Comparison of ENCODE assay signal across 1 cellular context in the genomic region with DNA sequence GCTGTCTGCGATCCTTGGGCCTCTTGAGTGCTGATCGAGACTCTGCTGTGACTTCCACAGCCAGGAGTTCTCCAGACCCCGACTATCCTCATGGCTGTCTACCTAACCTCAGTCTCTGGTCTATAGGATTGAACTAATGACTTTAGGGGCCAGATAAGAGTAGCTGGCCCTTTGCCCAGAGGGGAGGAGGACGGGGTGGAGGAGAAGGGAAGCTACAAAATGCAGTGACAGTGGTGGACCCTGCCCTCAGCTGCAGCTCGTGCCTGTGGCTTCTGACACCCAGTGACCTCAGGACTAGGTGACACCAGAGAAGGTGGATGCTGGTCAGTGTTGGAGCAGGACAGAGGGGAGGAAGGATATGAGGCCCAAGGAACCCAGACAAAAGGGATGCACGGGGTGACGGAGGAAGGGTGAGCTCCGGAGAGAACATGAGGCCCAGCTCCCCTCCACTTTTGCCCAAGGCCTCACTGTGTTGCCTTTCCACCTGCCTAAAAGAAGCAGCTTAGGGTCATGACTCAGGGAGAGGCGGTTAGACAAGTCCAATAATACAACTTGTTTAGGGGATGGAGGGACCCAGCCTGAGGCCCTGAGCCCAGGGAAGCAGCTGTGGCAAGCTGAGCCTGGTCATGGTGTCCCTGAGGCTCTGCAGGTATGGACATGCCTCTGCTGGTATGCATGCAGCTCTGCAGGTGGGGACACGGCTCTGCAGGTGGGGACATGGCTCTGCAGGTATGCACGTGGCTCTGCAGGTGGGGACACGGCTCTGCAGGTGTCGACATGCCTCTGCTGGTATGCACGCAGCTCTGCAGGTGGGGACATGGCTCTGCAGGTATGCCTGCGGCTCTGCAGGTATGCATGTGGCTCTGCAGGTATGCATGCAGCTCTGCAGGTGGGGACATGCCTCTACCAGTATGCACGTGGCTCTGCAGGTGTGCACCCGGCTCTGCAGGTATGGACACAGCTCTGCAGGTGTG.
TF ChIP-seq lines count a peak whose summit lies in the region.

No MANE protein-coding gene starts in this region.

TF ChIP-seq in HepG2, 621 proteins besides CTCF, POLR2A, EP300 and RAD21 (continued from another document and continues in another):
- TF ChIP-seq ZSCAN5A (CRISPR knock-in tag; IDR thresholded peaks at IDR 0.05; ENCODE audit: borderline replicate concordance) (no peak), RFX3 (CRISPR knock-in tag; IDR thresholded peaks at IDR 0.05) (no peak), RFXAP (CRISPR knock-in tag; IDR thresholded peaks at IDR 0.05; ENCODE audit: borderline replicate concordance) (no peak; the same call in 1 of the 2 replicates), SNAPC2 (CRISPR knock-in tag; IDR thresholded peaks at IDR 0.05) (no peak), POGZ (CRISPR knock-in tag; IDR thresholded peaks at IDR 0.05) (peak; percentile 39; the same call in 1 of the 2 replicates), MIXL1 (CRISPR knock-in tag; IDR thresholded peaks at IDR 0.05) (no peak), ZNF720 (CRISPR knock-in tag; IDR thresholded peaks at IDR 0.05) (no peak), FOXC1 (CRISPR knock-in tag; IDR thresholded peaks at IDR 0.05; ENCODE audit: borderline replicate concordance) (no peak; the same call in 1 of the 2 replicates), NFKB2 (CRISPR knock-in tag; IDR thresholded peaks at IDR 0.05; ENCODE audit: borderline replicate concordance) (0 out of 2 replicates have a peak, but pooled peaks have one; percentile 40), MED13 (CRISPR knock-in tag; IDR thresholded peaks at IDR 0.05) (no peak), SPEN (CRISPR knock-in tag; IDR thresholded peaks at IDR 0.05; ENCODE audit: low read depth) (no peak), HOXA7 (CRISPR knock-in tag; IDR thresholded peaks at IDR 0.05) (no peak), ONECUT2 (CRISPR knock-in tag; IDR thresholded peaks at IDR 0.05) (peak; percentile 17; the same call in 1 of the 2 replicates), HOXA3 (CRISPR knock-in tag; IDR thresholded peaks at IDR 0.05) (peak; percentile 76), IRX3 (CRISPR knock-in tag; IDR thresholded peaks at IDR 0.05; ENCODE audit: borderline replicate concordance, low read depth) (no peak), ZC3H13 (CRISPR knock-in tag; IDR thresholded peaks at IDR 0.05) (peak; percentile 29), ZNF772 (CRISPR knock-in tag; IDR thresholded peaks at IDR 0.05) (peak; percentile 69; the same call in 1 of the 2 replicates), CREM (IDR thresholded peaks at IDR 0.05) (peak; percentile 46; the same call in 1 of the 2 replicates), CREM (CRISPR knock-in tag; IDR thresholded peaks at IDR 0.05) (no peak), EEA1 (CRISPR knock-in tag; IDR thresholded peaks at IDR 0.05; ENCODE audit: borderline replicate concordance) (no peak), NCOA2 (CRISPR knock-in tag; IDR thresholded peaks at IDR 0.05) (peak; percentile 57), ZMYM3 (CRISPR knock-in tag; IDR thresholded peaks at IDR 0.05) (peak; percentile 92), RERE (CRISPR knock-in tag; IDR thresholded peaks at IDR 0.05; ENCODE audit: low read depth) (0 out of 2 replicates have a peak, but pooled peaks have one; percentile 45), ZNF552 (CRISPR knock-in tag; IDR thresholded peaks at IDR 0.05; ENCODE audit: borderline replicate concordance) (no peak), SNRNP70 (IDR thresholded peaks at IDR 0.05; ENCODE audit: low read depth, low read length) (no peak), ATAD3A (CRISPR knock-in tag; IDR thresholded peaks at IDR 0.05) (no peak)
- TF ChIP-seq, protein P1, sequence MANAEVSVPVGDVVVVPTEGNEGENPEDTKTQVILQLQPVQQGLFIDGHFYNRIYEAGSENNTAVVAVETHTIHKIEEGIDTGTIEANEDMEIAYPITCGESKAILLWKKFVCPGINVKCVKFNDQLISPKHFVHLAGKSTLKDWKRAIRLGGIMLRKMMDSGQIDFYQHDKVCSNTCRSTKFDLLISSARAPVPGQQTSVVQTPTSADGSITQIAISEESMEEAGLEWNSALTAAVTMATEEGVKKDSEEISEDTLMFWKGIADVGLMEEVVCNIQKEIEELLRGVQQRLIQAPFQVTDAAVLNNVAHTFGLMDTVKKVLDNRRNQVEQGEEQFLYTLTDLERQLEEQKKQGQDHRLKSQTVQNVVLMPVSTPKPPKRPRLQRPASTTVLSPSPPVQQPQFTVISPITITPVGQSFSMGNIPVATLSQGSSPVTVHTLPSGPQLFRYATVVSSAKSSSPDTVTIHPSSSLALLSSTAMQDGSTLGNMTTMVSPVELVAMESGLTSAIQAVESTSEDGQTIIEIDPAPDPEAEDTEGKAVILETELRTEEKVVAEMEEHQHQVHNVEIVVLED (CRISPR knock-in tag; IDR thresholded peaks at IDR 0.05; ENCODE audit: borderline replicate concordance) = no peak
- TF ChIP-seq, protein P2, sequence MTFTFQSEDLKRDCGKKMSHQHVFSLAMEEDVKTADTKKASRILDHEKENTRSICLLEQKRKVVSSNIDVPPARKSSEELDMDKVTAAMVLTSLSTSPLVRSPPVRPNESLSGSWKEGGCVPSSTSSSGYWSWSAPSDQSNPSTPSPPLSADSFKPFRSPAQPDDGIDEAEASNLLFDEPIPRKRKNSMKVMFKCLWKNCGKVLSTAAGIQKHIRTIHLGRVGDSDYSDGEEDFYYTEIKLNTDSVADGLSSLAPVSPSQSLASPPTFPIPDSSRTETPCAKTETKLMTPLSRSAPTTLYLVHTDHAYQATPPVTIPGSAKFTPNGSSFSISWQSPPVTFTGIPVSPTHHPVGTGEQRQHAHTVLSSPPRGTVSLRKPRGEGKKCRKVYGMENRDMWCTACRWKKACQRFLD (CRISPR knock-in tag; IDR thresholded peaks at IDR 0.05; ENCODE audit: borderline replicate concordance) = no peak
- TF ChIP-seq, protein P3, sequence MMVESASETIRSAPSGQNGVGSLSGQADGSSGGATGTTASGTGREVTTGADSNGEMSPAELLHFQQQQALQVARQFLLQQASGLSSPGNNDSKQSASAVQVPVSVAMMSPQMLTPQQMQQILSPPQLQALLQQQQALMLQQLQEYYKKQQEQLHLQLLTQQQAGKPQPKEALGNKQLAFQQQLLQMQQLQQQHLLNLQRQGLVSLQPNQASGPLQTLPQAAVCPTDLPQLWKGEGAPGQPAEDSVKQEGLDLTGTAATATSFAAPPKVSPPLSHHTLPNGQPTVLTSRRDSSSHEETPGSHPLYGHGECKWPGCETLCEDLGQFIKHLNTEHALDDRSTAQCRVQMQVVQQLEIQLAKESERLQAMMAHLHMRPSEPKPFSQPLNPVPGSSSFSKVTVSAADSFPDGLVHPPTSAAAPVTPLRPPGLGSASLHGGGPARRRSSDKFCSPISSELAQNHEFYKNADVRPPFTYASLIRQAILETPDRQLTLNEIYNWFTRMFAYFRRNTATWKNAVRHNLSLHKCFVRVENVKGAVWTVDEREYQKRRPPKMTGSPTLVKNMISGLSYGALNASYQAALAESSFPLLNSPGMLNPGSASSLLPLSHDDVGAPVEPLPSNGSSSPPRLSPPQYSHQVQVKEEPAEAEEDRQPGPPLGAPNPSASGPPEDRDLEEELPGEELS (CRISPR knock-in tag; IDR thresholded peaks at IDR 0.05) = peak; percentile 89
- TF ChIP-seq, protein P4, sequence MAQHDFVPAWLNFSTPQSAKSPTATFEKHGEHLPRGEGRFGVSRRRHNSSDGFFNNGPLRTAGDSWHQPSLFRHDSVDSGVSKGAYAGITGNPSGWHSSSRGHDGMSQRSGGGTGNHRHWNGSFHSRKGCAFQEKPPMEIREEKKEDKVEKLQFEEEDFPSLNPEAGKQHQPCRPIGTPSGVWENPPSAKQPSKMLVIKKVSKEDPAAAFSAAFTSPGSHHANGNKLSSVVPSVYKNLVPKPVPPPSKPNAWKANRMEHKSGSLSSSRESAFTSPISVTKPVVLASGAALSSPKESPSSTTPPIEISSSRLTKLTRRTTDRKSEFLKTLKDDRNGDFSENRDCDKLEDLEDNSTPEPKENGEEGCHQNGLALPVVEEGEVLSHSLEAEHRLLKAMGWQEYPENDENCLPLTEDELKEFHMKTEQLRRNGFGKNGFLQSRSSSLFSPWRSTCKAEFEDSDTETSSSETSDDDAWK (CRISPR knock-in tag; IDR thresholded peaks at IDR 0.05) = no peak
- TF ChIP-seq, protein P5, sequence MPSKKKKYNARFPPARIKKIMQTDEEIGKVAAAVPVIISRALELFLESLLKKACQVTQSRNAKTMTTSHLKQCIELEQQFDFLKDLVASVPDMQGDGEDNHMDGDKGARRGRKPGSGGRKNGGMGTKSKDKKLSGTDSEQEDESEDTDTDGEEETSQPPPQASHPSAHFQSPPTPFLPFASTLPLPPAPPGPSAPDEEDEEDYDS (CRISPR knock-in tag; IDR thresholded peaks at IDR 0.05) = no peak
- TF ChIP-seq, protein P6, sequence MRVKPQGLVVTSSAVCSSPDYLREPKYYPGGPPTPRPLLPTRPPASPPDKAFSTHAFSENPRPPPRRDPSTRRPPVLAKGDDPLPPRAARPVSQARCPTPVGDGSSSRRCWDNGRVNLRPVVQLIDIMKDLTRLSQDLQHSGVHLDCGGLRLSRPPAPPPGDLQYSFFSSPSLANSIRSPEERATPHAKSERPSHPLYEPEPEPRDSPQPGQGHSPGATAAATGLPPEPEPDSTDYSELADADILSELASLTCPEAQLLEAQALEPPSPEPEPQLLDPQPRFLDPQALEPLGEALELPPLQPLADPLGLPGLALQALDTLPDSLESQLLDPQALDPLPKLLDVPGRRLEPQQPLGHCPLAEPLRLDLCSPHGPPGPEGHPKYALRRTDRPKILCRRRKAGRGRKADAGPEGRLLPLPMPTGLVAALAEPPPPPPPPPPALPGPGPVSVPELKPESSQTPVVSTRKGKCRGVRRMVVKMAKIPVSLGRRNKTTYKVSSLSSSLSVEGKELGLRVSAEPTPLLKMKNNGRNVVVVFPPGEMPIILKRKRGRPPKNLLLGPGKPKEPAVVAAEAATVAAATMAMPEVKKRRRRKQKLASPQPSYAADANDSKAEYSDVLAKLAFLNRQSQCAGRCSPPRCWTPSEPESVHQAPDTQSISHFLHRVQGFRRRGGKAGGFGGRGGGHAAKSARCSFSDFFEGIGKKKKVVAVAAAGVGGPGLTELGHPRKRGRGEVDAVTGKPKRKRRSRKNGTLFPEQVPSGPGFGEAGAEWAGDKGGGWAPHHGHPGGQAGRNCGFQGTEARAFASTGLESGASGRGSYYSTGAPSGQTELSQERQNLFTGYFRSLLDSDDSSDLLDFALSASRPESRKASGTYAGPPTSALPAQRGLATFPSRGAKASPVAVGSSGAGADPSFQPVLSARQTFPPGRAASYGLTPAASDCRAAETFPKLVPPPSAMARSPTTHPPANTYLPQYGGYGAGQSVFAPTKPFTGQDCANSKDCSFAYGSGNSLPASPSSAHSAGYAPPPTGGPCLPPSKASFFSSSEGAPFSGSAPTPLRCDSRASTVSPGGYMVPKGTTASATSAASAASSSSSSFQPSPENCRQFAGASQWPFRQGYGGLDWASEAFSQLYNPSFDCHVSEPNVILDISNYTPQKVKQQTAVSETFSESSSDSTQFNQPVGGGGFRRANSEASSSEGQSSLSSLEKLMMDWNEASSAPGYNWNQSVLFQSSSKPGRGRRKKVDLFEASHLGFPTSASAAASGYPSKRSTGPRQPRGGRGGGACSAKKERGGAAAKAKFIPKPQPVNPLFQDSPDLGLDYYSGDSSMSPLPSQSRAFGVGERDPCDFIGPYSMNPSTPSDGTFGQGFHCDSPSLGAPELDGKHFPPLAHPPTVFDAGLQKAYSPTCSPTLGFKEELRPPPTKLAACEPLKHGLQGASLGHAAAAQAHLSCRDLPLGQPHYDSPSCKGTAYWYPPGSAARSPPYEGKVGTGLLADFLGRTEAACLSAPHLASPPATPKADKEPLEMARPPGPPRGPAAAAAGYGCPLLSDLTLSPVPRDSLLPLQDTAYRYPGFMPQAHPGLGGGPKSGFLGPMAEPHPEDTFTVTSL (CRISPR knock-in tag; IDR thresholded peaks at IDR 0.05; ENCODE audit: borderline replicate concordance) = no peak
- TF ChIP-seq, protein P7, sequence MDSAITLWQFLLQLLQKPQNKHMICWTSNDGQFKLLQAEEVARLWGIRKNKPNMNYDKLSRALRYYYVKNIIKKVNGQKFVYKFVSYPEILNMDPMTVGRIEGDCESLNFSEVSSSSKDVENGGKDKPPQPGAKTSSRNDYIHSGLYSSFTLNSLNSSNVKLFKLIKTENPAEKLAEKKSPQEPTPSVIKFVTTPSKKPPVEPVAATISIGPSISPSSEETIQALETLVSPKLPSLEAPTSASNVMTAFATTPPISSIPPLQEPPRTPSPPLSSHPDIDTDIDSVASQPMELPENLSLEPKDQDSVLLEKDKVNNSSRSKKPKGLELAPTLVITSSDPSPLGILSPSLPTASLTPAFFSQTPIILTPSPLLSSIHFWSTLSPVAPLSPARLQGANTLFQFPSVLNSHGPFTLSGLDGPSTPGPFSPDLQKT (CRISPR knock-in tag; IDR thresholded peaks at IDR 0.05; ENCODE audit: borderline replicate concordance) = no peak
